ENCODE assay signal across 1 cellular context in the genomic region with DNA sequence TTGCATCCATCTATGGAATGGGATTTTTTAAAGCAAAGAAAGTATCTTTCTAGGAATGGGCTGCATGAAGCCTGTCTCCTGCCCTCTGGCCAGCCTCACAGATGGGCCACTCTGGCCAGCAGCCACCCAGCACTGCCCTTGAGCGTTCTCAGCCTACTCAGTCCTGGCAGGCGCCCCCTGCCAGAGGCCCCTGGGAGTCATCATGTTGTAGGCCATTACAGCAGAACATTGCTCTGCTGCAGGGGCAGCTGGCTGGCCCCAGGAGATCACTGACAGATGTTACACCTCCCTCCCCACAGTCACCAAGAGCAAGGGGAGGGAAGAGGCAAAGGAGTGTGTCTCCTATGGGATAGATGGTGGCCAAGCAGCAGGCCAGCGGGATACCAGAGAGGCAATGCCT.
TF ChIP-seq lines count a peak whose summit lies in the region.

No MANE protein-coding gene starts in this region.

TF ChIP-seq in WTC11, 78 proteins besides CTCF, POLR2A, EP300 and RAD21 (continued from another document):
- TF ChIP-seq, protein P1, sequence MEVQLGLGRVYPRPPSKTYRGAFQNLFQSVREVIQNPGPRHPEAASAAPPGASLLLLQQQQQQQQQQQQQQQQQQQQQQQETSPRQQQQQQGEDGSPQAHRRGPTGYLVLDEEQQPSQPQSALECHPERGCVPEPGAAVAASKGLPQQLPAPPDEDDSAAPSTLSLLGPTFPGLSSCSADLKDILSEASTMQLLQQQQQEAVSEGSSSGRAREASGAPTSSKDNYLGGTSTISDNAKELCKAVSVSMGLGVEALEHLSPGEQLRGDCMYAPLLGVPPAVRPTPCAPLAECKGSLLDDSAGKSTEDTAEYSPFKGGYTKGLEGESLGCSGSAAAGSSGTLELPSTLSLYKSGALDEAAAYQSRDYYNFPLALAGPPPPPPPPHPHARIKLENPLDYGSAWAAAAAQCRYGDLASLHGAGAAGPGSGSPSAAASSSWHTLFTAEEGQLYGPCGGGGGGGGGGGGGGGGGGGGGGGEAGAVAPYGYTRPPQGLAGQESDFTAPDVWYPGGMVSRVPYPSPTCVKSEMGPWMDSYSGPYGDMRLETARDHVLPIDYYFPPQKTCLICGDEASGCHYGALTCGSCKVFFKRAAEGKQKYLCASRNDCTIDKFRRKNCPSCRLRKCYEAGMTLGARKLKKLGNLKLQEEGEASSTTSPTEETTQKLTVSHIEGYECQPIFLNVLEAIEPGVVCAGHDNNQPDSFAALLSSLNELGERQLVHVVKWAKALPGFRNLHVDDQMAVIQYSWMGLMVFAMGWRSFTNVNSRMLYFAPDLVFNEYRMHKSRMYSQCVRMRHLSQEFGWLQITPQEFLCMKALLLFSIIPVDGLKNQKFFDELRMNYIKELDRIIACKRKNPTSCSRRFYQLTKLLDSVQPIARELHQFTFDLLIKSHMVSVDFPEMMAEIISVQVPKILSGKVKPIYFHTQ (CRISPR knock-in tag; IDR thresholded peaks at IDR 0.05) = no peak
- no peak for TF ChIP-seq ZNF416 (CRISPR knock-in tag; IDR thresholded peaks at IDR 0.05)
- TF ChIP-seq TEAD1 (CRISPR knock-in tag; IDR thresholded peaks at IDR 0.05) = no peak
- no peak for TF ChIP-seq FOXJ3 (CRISPR knock-in tag; IDR thresholded peaks at IDR 0.05; ENCODE audit: borderline replicate concordance)
- TF ChIP-seq, protein P2, sequence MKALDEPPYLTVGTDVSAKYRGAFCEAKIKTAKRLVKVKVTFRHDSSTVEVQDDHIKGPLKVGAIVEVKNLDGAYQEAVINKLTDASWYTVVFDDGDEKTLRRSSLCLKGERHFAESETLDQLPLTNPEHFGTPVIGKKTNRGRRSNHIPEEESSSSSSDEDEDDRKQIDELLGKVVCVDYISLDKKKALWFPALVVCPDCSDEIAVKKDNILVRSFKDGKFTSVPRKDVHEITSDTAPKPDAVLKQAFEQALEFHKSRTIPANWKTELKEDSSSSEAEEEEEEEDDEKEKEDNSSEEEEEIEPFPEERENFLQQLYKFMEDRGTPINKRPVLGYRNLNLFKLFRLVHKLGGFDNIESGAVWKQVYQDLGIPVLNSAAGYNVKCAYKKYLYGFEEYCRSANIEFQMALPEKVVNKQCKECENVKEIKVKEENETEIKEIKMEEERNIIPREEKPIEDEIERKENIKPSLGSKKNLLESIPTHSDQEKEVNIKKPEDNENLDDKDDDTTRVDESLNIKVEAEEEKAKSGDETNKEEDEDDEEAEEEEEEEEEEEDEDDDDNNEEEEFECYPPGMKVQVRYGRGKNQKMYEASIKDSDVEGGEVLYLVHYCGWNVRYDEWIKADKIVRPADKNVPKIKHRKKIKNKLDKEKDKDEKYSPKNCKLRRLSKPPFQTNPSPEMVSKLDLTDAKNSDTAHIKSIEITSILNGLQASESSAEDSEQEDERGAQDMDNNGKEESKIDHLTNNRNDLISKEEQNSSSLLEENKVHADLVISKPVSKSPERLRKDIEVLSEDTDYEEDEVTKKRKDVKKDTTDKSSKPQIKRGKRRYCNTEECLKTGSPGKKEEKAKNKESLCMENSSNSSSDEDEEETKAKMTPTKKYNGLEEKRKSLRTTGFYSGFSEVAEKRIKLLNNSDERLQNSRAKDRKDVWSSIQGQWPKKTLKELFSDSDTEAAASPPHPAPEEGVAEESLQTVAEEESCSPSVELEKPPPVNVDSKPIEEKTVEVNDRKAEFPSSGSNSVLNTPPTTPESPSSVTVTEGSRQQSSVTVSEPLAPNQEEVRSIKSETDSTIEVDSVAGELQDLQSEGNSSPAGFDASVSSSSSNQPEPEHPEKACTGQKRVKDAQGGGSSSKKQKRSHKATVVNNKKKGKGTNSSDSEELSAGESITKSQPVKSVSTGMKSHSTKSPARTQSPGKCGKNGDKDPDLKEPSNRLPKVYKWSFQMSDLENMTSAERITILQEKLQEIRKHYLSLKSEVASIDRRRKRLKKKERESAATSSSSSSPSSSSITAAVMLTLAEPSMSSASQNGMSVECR (CRISPR knock-in tag; IDR thresholded peaks at IDR 0.05; ENCODE audit: borderline replicate concordance) = no peak
- no peak for TF ChIP-seq ZNF317 (CRISPR knock-in tag; IDR thresholded peaks at IDR 0.05; ENCODE audit: borderline replicate concordance, low read depth)
